37 cellular contexts compared by ENCODE assay signal in genomic region chr5:124467745-124468144, GRCh38.
"Had no signal": no experiment of that assay in that cellular context is flagged by ENCODE, and none has a peak within 500 bp of the region (broad histone marks: within the 10 kb centered on the region; RNA-seq: fewer than 3 reads in every experiment).

No MANE protein-coding gene starts in this region.

- H3K9me3 ChIP-seq: ascending aorta had no signal

- H3K4me3 ChIP-seq: ascending aorta, cardiac muscle cell had no signal

- H3K27ac Mint-ChIP-seq: activated CD4-positive, alpha-beta memory T cell treated with anti-CD3 and anti-CD28 coated beads, Interleukin-2, amount 10 ng/mL, durations not matched to agents 7 days and 5 days; activated CD4-positive, alpha-beta T cell treated with anti-CD3 and anti-CD28 coated beads for 36 hours; activated CD4-positive, alpha-beta T cell treated with anti-CD3 and anti-CD28 coated beads, Interleukin-2, amount 10 ng/mL, durations not matched to agents 7 days and 5 days; activated CD8-positive, alpha-beta memory T cell treated with anti-CD3 and anti-CD28 coated beads, Interleukin-2, amount 10 ng/mL, durations not matched to agents 7 days and 5 days; activated CD8-positive, alpha-beta T cell treated with anti-CD3 and anti-CD28 coated beads, Interleukin-2, amount 10 ng/mL, durations not matched to agents 7 days and 5 days; activated naive CD4-positive, alpha-beta T cell treated with anti-CD3 and anti-CD28 coated beads, Interleukin-2, amount 10 ng/mL, durations not matched to agents 7 days and 5 days; activated naive CD4-positive, alpha-beta T cell treated with anti-CD3 and anti-CD28 coated beads, Interleukin-2, amount 50 U/mL, for 24 hours; activated naive CD8-positive, alpha-beta T cell; activated naive CD8-positive, alpha-beta T cell treated with anti-CD3 and anti-CD28 coated beads, Interleukin-2, amount 10 ng/mL, durations not matched to agents 7 days and 5 days; activated naive CD8-positive, alpha-beta T cell treated with anti-CD3 and anti-CD28 coated beads, Interleukin-2, amount 50 U/mL, for 24 hours; activated T-cell treated with anti-CD3 and anti-CD28 coated beads, Interleukin-2, amount 50 U/mL, for 24 hours; activated T-helper 2 cell treated with anti-CD3 and anti-CD28 coated beads, Interferon-gamma antibody, Interleukin-2, Interleukin-4, amounts not matched to agents 10 μg/mL and 5 μg/mL and 100 μg/mL, durations not matched to agents 14 hours and 24 hours and 36 hours; T-helper 1 cell treated with Interleukin-12 subunit alpha and Interleukin-12 subunit beta and Interleukin-4 antibody, amounts not matched to agents 30 μg/mL and 1 μg/mL, for 36 hours; T-helper 2 cell treated with Interferon-gamma antibody and Interleukin-4, amounts not matched to agents 5 μg/mL and 100 μg/mL, for 36 hours had no signal

- H3K27me3 ChIP-seq: ascending aorta, cardiac muscle cell had no signal

- H3K36me3 Mint-ChIP-seq: activated CD8-positive, alpha-beta memory T cell treated with anti-CD3 and anti-CD28 coated beads, Interleukin-2, amount 10 ng/mL, durations not matched to agents 7 days and 5 days; activated naive CD4-positive, alpha-beta T cell treated with anti-CD3 and anti-CD28 coated beads, Interleukin-2, amount 10 ng/mL, durations not matched to agents 7 days and 5 days; activated naive CD4-positive, alpha-beta T cell treated with anti-CD3 and anti-CD28 coated beads, Interleukin-2, amount 50 U/mL, for 24 hours; activated naive CD8-positive, alpha-beta T cell; activated naive CD8-positive, alpha-beta T cell treated with anti-CD3 and anti-CD28 coated beads, Interleukin-2, amount 10 ng/mL, durations not matched to agents 7 days and 5 days; brain had no signal

- H3K9me3 Mint-ChIP-seq: activated CD4-positive, alpha-beta memory T cell treated with anti-CD3 and anti-CD28 coated beads, Interleukin-2, amount 10 ng/mL, durations not matched to agents 7 days and 5 days; activated CD4-positive, alpha-beta T cell treated with anti-CD3 and anti-CD28 coated beads, Interleukin-2, amount 10 ng/mL, durations not matched to agents 7 days and 5 days; activated naive CD4-positive, alpha-beta T cell treated with anti-CD3 and anti-CD28 coated beads, Interleukin-2, amount 10 ng/mL, durations not matched to agents 7 days and 5 days; activated naive CD4-positive, alpha-beta T cell treated with anti-CD3 and anti-CD28 coated beads, Interleukin-2, amount 50 U/mL, for 24 hours; activated naive CD8-positive, alpha-beta T cell treated with anti-CD3 and anti-CD28 coated beads, Interleukin-2, amount 10 ng/mL, durations not matched to agents 7 days and 5 days; activated naive CD8-positive, alpha-beta T cell treated with anti-CD3 and anti-CD28 coated beads, Interleukin-2, amount 50 U/mL, for 24 hours; activated T-cell treated with anti-CD3 and anti-CD28 coated beads, Interleukin-2, amount 50 U/mL, for 24 hours; activated T-helper 2 cell treated with anti-CD3 and anti-CD28 coated beads, Interferon-gamma antibody, Interleukin-2, Interleukin-4, amounts not matched to agents 10 μg/mL and 5 μg/mL and 100 μg/mL, durations not matched to agents 14 hours and 24 hours and 36 hours; central memory CD8-positive, alpha-beta T cell; T-helper 1 cell treated with Interleukin-12 subunit alpha and Interleukin-12 subunit beta and Interleukin-4 antibody, amounts not matched to agents 30 μg/mL and 1 μg/mL, for 36 hours; T-helper 2 cell treated with Interferon-gamma antibody and Interleukin-4, amounts not matched to agents 5 μg/mL and 100 μg/mL, for 36 hours had no signal

- H3K4me1 Mint-ChIP-seq: activated CD4-positive, alpha-beta memory T cell treated with anti-CD3 and anti-CD28 coated beads, Interleukin-2, amount 10 ng/mL, durations not matched to agents 7 days and 5 days; activated CD4-positive, alpha-beta T cell treated with anti-CD3 and anti-CD28 coated beads for 36 hours; activated CD4-positive, alpha-beta T cell treated with anti-CD3 and anti-CD28 coated beads, Interleukin-2, amount 10 ng/mL, durations not matched to agents 7 days and 5 days; activated CD8-positive, alpha-beta memory T cell treated with anti-CD3 and anti-CD28 coated beads, Interleukin-2, amount 10 ng/mL, durations not matched to agents 7 days and 5 days; activated naive CD4-positive, alpha-beta T cell treated with anti-CD3 and anti-CD28 coated beads, Interleukin-2, amount 10 ng/mL, durations not matched to agents 7 days and 5 days; activated naive CD4-positive, alpha-beta T cell treated with anti-CD3 and anti-CD28 coated beads, Interleukin-2, amount 50 U/mL, for 24 hours; activated naive CD8-positive, alpha-beta T cell treated with anti-CD3 and anti-CD28 coated beads, Interleukin-2, amount 10 ng/mL, durations not matched to agents 7 days and 5 days; activated naive CD8-positive, alpha-beta T cell treated with anti-CD3 and anti-CD28 coated beads, Interleukin-2, amount 50 U/mL, for 24 hours; central memory CD8-positive, alpha-beta T cell had no signal

- H3K36me3 ChIP-seq: ascending aorta, cardiac muscle cell had no signal

- H3K27me3 Mint-ChIP-seq: activated CD4-positive, alpha-beta memory T cell treated with anti-CD3 and anti-CD28 coated beads, Interleukin-2, amount 10 ng/mL, durations not matched to agents 7 days and 5 days; activated CD4-positive, alpha-beta T cell treated with anti-CD3 and anti-CD28 coated beads, Interleukin-2, amount 10 ng/mL, durations not matched to agents 7 days and 5 days; activated CD8-positive, alpha-beta memory T cell treated with anti-CD3 and anti-CD28 coated beads, Interleukin-2, amount 10 ng/mL, durations not matched to agents 7 days and 5 days; activated naive CD4-positive, alpha-beta T cell treated with anti-CD3 and anti-CD28 coated beads, Interleukin-2, amount 10 ng/mL, durations not matched to agents 7 days and 5 days; activated naive CD8-positive, alpha-beta T cell; activated naive CD8-positive, alpha-beta T cell treated with anti-CD3 and anti-CD28 coated beads, Interleukin-2, amount 10 ng/mL, durations not matched to agents 7 days and 5 days; activated naive CD8-positive, alpha-beta T cell treated with anti-CD3 and anti-CD28 coated beads, Interleukin-2, amount 50 U/mL, for 24 hours; activated T-cell treated with anti-CD3 and anti-CD28 coated beads, Interleukin-2, amount 50 U/mL, for 24 hours; central memory CD8-positive, alpha-beta T cell had no signal

- ATAC-seq: activated CD4-positive, alpha-beta T cell treated with anti-CD3 and anti-CD28 coated beads for 36 hours; activated CD4-positive, CD25-positive, alpha-beta regulatory T cell treated with anti-CD3 and anti-CD28 coated beads, Interleukin-2, amount 50 U/mL, for 24 hours; activated CD8-positive, alpha-beta memory T cell treated with anti-CD3 and anti-CD28 coated beads, Interleukin-2, amount 10 ng/mL, durations not matched to agents 7 days and 5 days; activated CD8-positive, alpha-beta T cell treated with anti-CD3 and anti-CD28 coated beads, Interleukin-2, amount 10 ng/mL, durations not matched to agents 7 days and 5 days; activated naive CD8-positive, alpha-beta T cell treated with anti-CD3 and anti-CD28 coated beads, Interleukin-2, amount 50 U/mL, for 24 hours had no signal

- DNase-seq: activated CD4-positive, alpha-beta memory T cell treated with anti-CD3 and anti-CD28 coated beads, Interleukin-2, amount 10 ng/mL, durations not matched to agents 7 days and 5 days; activated CD4-positive, alpha-beta T cell treated with anti-CD3 and anti-CD28 coated beads for 1 hour; activated CD4-positive, alpha-beta T cell treated with anti-CD3 and anti-CD28 coated beads for 36 hours; activated CD4-positive, alpha-beta T cell treated with anti-CD3 and anti-CD28 coated beads for 48 hours; activated CD4-positive, alpha-beta T cell treated with anti-CD3 and anti-CD28 coated beads, Interleukin-2, amount 10 ng/mL, durations not matched to agents 7 days and 5 days; activated CD4-positive, alpha-beta T cell treated with anti-CD3 and anti-CD28 coated beads, Interleukin-2, amount 50 U/mL, for 48 hours; activated CD4-positive, CD25-positive, alpha-beta regulatory T cell; activated CD8-positive, alpha-beta memory T cell treated with anti-CD3 and anti-CD28 coated beads for 24 hours; activated CD8-positive, alpha-beta memory T cell treated with anti-CD3 and anti-CD28 coated beads, Interleukin-2, amount 10 ng/mL, durations not matched to agents 7 days and 5 days; activated CD8-positive, alpha-beta memory T cell treated with anti-CD3 and anti-CD28 coated beads, Interleukin-2, amount 50 U/mL, for 48 hours; activated CD8-positive, alpha-beta T cell treated with anti-CD3 and anti-CD28 coated beads, Interleukin-2, amount 10 ng/mL, durations not matched to agents 7 days and 5 days; activated effector memory CD4-positive, alpha-beta T cell treated with Interleukin-2 at 50 U/mL for 16 hours; activated gamma-delta T cell; activated naive CD4-positive, alpha-beta T cell treated with anti-CD3 and anti-CD28 coated beads, Interleukin-2, amount 10 ng/mL, durations not matched to agents 7 days and 5 days; activated naive CD4-positive, alpha-beta T cell treated with Interleukin-2 at 50 U/mL for 16 hours; activated naive CD8-positive, alpha-beta T cell treated with anti-CD3 and anti-CD28 coated beads, Interleukin-2, amount 10 ng/mL, durations not matched to agents 7 days and 5 days; activated naive CD8-positive, alpha-beta T cell treated with anti-CD3 and anti-CD28 coated beads, Interleukin-2, amount 50 U/mL, for 24 hours; activated T-cell treated with anti-CD3 and anti-CD28 coated beads, Interleukin-2, amount 50 U/mL, for 24 hours; activated T-cell treated with anti-CD3 and anti-CD28 coated beads, Interleukin-2, amount 50 U/mL, for 48 hours; amygdala; anterior cingulate cortex; caudate nucleus; cerebellar nuclear complex; T-helper 1 cell; T-helper 2 cell; T-helper 9 cell had no signal

- H3K27ac ChIP-seq: ascending aorta, cardiac muscle cell, VCaP had no signal

- H3K4me3 Mint-ChIP-seq: activated CD4-positive, alpha-beta memory T cell treated with anti-CD3 and anti-CD28 coated beads, Interleukin-2, amount 10 ng/mL, durations not matched to agents 7 days and 5 days; activated CD4-positive, alpha-beta T cell treated with anti-CD3 and anti-CD28 coated beads for 36 hours; activated CD4-positive, alpha-beta T cell treated with anti-CD3 and anti-CD28 coated beads, Interleukin-2, amount 10 ng/mL, durations not matched to agents 7 days and 5 days; activated CD8-positive, alpha-beta memory T cell treated with anti-CD3 and anti-CD28 coated beads, Interleukin-2, amount 10 ng/mL, durations not matched to agents 7 days and 5 days; activated CD8-positive, alpha-beta T cell treated with anti-CD3 and anti-CD28 coated beads, Interleukin-2, amount 10 ng/mL, durations not matched to agents 7 days and 5 days; activated naive CD4-positive, alpha-beta T cell treated with anti-CD3 and anti-CD28 coated beads, Interleukin-2, amount 10 ng/mL, durations not matched to agents 7 days and 5 days; activated naive CD4-positive, alpha-beta T cell treated with anti-CD3 and anti-CD28 coated beads, Interleukin-2, amount 50 U/mL, for 24 hours; activated naive CD8-positive, alpha-beta T cell; activated naive CD8-positive, alpha-beta T cell treated with anti-CD3 and anti-CD28 coated beads, Interleukin-2, amount 10 ng/mL, durations not matched to agents 7 days and 5 days; activated naive CD8-positive, alpha-beta T cell treated with anti-CD3 and anti-CD28 coated beads, Interleukin-2, amount 50 U/mL, for 24 hours; activated T-cell treated with anti-CD3 and anti-CD28 coated beads, Interleukin-2, amount 50 U/mL, for 24 hours; brain; central memory CD8-positive, alpha-beta T cell; T-helper 1 cell treated with Interleukin-12 subunit alpha and Interleukin-12 subunit beta and Interleukin-4 antibody, amounts not matched to agents 30 μg/mL and 1 μg/mL, for 36 hours; T-helper 2 cell treated with Interferon-gamma antibody and Interleukin-4, amounts not matched to agents 5 μg/mL and 100 μg/mL, for 36 hours had no signal
